ENCODE assay signal across 8 cellular contexts in the genomic region with DNA sequence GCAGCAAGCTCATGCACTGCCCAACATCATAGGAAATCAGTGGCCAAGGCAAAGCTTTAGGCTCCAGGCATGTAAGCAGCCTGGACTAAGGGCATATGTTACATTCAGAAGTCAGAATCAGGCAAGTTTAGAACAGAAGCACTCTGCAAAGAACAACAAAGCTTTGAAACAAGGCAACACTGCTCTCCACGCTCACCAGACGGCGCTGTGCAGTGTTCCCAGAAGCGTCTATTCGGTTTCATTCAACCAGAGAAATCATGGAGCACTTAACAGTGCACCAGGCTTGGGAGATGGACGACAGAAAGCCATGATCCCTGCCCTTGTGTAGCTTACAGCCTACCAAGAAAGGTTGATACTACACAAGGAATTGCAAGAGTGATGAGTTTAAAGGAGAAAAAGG.
DNase-seq lines count a peak whose midpoint lies in the region; ATAC-seq and TF ChIP-seq lines count a peak whose summit lies in the region.

No MANE protein-coding gene starts in this region.

- H3K36me3 Mint-ChIP-seq in mesothelial cell of epicardium = no peaks in the 10 kb centered on the region

- ATAC-seq in left colon = peak; percentile 48
- no peak for ATAC-seq in GM18502 (IDR thresholded peaks at IDR 0.05; ENCODE audit: poor library complexity, unreplicated experiment)
- ATAC-seq in HG03521 (IDR thresholded peaks at IDR 0.05; ENCODE audit: unreplicated experiment) = no peak

- TF ChIP-seq CTCF in mesothelial cell of epicardium (IDR thresholded peaks at IDR 0.05; ENCODE audit: unreplicated experiment) = no peak

- H3K9me3 Mint-ChIP-seq in mesothelial cell of epicardium = peaks cover 11% of the 10 kb centered on the region

- H3K27me3 Mint-ChIP-seq in mesothelial cell of epicardium (ENCODE audit: low read depth) = no peaks in the 10 kb centered on the region

- intact Hi-C loops in left colon (cut with DNase I, micrococcal nuclease) = no loop called here

- no peak overlapping the region for H3K27ac Mint-ChIP-seq in mesothelial cell of epicardium

- no peaks in the 10 kb centered on the region for H3K4me1 Mint-ChIP-seq in mesothelial cell of epicardium

- DNase-seq in NCI-H526 (lab: John Stamatoyannopoulos, UW) (peak; percentile 30 to 32), NCI-H526 treated with DMSO at 0.1 percent for 48 hours (lab: John Stamatoyannopoulos, UW) (no peak), LHCN-M2 (ENCODE audit: low read depth) (peak; percentile 9), anterior cingulate cortex (lab: John Stamatoyannopoulos, UW) (peak in 30 of 58 donors; percentile 5 to 72 (median 28)), left colon (peak in 1 of 2 donors; percentile 34), mesothelial cell of epicardium (ENCODE audit: low spot score in 2 of 2, unreplicated experiment in 2 of 2) (no peak)

- H3K4me3 Mint-ChIP-seq in mesothelial cell of epicardium = no peak overlapping the region

Comparison
In these comparisons a context has a peak if more than half of its experiments do, and no peak if none do; other contexts are left out.
1. DNase-seq: peak in NCI-H526 (2 of 2), LHCN-M2 (single experiment) and anterior cingulate cortex (30 of 58); none in NCI-H526 treated with DMSO at 0.1 percent for 48 hours (single experiment) and mesothelial cell of epicardium (0 of 2).